17 cellular contexts compared by ENCODE assay signal in the genomic region with DNA sequence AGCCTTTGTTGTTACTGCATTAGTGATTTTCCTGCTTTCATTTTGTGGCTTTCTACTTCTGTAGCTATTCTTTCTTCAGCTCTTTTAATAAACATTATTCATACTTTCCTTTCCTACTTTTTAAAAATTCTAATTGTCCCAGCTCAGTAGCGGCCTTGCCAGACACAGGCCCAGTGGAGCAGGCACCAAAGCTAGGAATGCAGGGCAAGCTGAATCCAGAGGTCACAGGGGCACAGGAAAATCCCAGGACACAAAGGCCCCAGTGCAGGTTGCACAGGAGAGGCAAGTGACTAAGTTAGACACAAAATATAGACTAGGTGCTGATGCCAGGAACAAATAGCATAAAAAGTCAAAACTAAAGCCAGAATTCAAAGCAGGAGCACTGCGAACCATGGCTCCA. TPM values are rescaled to one million over a fixed set of nuclear protein-coding genes. Genes with fewer than 3 reads are reported as not detected.
"Had no signal": no experiment of that assay in that cellular context is flagged by ENCODE, and none has a peak within 500 bp of the region (broad histone marks: within the 10 kb centered on the region; RNA-seq: fewer than 3 reads in every experiment).

No MANE protein-coding gene starts in this region.

- H3K36me3 Mint-ChIP-seq: activated CD4-positive, alpha-beta memory T cell treated with anti-CD3 and anti-CD28 coated beads for 36 hours had no signal

- H3K27ac ChIP-seq: coronary artery, upper lobe of right lung had no signal

- H3K9me3 Mint-ChIP-seq: activated naive CD8-positive, alpha-beta T cell treated with anti-CD3 and anti-CD28 coated beads, Interleukin-2, amount 50 U/mL, for 24 hours had no signal

- H3K36me3 ChIP-seq: upper lobe of right lung had no signal

- H3K4me3 Mint-ChIP-seq: activated CD4-positive, alpha-beta memory T cell treated with anti-CD3 and anti-CD28 coated beads for 36 hours; activated naive CD8-positive, alpha-beta T cell treated with anti-CD3 and anti-CD28 coated beads, Interleukin-2, amount 50 U/mL, for 24 hours; activated T-cell treated with anti-CD3 and anti-CD28 coated beads, Interleukin-2, amount 50 U/mL, for 72 hours had no signal

- H3K4me3 ChIP-seq: coronary artery, lung, upper lobe of right lung had no signal

- H3K4me1 ChIP-seq: upper lobe of right lung had no signal

- ATAC-seq: activated naive CD8-positive, alpha-beta T cell treated with anti-CD3 and anti-CD28 coated beads, Interleukin-2, amount 50 U/mL, for 24 hours; activated T-cell treated with anti-CD3 and anti-CD28 coated beads, Interleukin-2, amount 50 U/mL, for 72 hours; left colon; naive thymus-derived CD4-positive, alpha-beta T cell; sciatic nerve; upper lobe of right lung had no signal

- DNase-seq: activated CD4-positive, alpha-beta memory T cell treated with anti-CD3 and anti-CD28 coated beads for 36 hours; activated CD4-positive, CD25-positive, alpha-beta regulatory T cell treated with anti-CD3 and anti-CD28 coated beads, Interleukin-2, amount 50 U/mL, for 72 hours; activated gamma-delta T cell treated with Interleukin-2 at 50 U/mL for 16 hours; activated naive CD8-positive, alpha-beta T cell treated with anti-CD3 and anti-CD28 coated beads, Interleukin-2, amount 50 U/mL, for 24 hours; activated T-cell treated with anti-CD3 and anti-CD28 coated beads, Interleukin-2, amount 50 U/mL, for 72 hours; erythroblast; left colon; naive thymus-derived CD4-positive, alpha-beta T cell; occipital lobe; stimulated activated CD4-positive, alpha-beta T cell treated with anti-CD3 and anti-CD28 coated beads, Interleukin-12 subunit alpha, Interleukin-12 subunit beta, amount 100 ng/mL, for 4 hours; stimulated activated naive CD4-positive, alpha-beta T cell; substantia nigra; upper lobe of right lung had no signal

- H3K9me3 ChIP-seq: upper lobe of right lung had no signal

- H3K27ac Mint-ChIP-seq: activated CD4-positive, alpha-beta memory T cell treated with anti-CD3 and anti-CD28 coated beads for 36 hours; activated naive CD8-positive, alpha-beta T cell treated with anti-CD3 and anti-CD28 coated beads, Interleukin-2, amount 50 U/mL, for 24 hours; activated T-cell treated with anti-CD3 and anti-CD28 coated beads, Interleukin-2, amount 50 U/mL, for 72 hours had no signal

RNA-seq across cellular contexts. Expression of a gene that starts 49.0 kb away (rescaled TPM):
- total RNA-seq: activated CD4-positive, alpha-beta memory T cell treated with anti-CD3 and anti-CD28 coated beads for 36 hours; activated T-cell treated with anti-CD3 and anti-CD28 coated beads, Interleukin-2, amount 50 U/mL, for 72 hours; T-helper 2 cell treated with Interferon-gamma antibody and Interleukin-4, amounts not matched to agents 100 ng/mL and 5 ng/mL, for 36 hours had no signal
